Comparison of ENCODE assay signal across 17 cellular contexts in the genomic region with DNA sequence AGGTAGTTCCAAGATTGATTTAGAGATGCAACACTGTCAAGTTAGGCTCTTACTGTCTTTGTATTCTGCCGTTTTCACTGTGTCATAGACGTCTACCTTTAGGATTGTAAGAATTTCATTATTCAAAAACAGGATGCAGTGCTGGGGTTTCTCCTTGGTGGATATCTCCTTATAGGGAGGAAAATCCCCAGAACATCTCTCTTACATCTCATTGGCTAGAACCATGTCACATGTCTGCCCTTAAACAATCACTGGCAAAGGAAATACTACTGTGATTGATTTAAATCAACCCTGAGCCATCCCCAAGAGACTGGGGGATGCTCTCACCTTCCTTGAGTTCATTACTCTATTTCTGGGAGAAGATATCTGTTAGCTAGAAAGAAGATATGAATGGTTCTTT. TPM values are rescaled to one million over a fixed set of nuclear protein-coding genes. Genes with fewer than 3 reads are reported as not detected.
DNase-seq lines count a peak whose midpoint lies in the region; ATAC-seq, FAIRE-seq and TF ChIP-seq lines count a peak whose summit lies in the region.
"Had no signal": no experiment of that assay in that cellular context is flagged by ENCODE, and none has a peak within 500 bp of the region (broad histone marks: within the 10 kb centered on the region; RNA-seq: fewer than 3 reads in every experiment).

No MANE protein-coding gene starts in this region.

- H3K27me3 Mint-ChIP-seq in activated T-cell treated with anti-CD3 and anti-CD28 coated beads, Interleukin-2, amount 50 U/mL, for 72 hours (ENCODE audit: low read depth) = no peaks in the 10 kb centered on the region
- no peaks in the 10 kb centered on the region for H3K27me3 Mint-ChIP-seq in activated T-cell treated with anti-CD3 and anti-CD28 coated beads, Interleukin-2, amount 50 U/mL, for 4 hours (ENCODE audit: low read depth)
- no peaks in the 10 kb centered on the region for H3K27me3 Mint-ChIP-seq in GM23338 (ENCODE audit: insufficient read depth, low read depth, poor library complexity)
- H3K27me3 Mint-ChIP-seq: CD4-positive, alpha-beta T cell had no signal

- no peak overlapping the region for H3K4me3 Mint-ChIP-seq in activated T-cell treated with anti-CD3 and anti-CD28 coated beads, Interleukin-2, amount 50 U/mL, for 72 hours
- no peak overlapping the region for H3K4me3 Mint-ChIP-seq in activated T-cell treated with anti-CD3 and anti-CD28 coated beads, Interleukin-2, amount 50 U/mL, for 4 hours
- no peak overlapping the region for H3K4me3 Mint-ChIP-seq in GM23338
- H3K4me3 Mint-ChIP-seq: CD4-positive, alpha-beta T cell had no signal

- peaks cover 6% of the 10 kb centered on the region; the same call in 1 of the 2 replicates for H3K4me1 ChIP-seq in GM23338 (ENCODE audit: insufficient read depth)
- no peaks in the 10 kb centered on the region; a peak in 2 of 5 replicates for H3K4me1 ChIP-seq in K562 (replicated peaks in 1 of 2; ENCODE audit: control insufficient read depth in 2 of 2, insufficient read depth in 2 of 2, low read length in 2 of 2)
- H3K4me1 ChIP-seq: BLaER1 treated with 17β-estradiol and CSF1 and Interleukin-3, amounts not matched to agents 10 nM and 100 nM had no signal

- BruUV-seq in K562 (replicated peaks; lab: Mats Ljungman, UMichigan) = no TSS peak

- peak; percentile 6 for FAIRE-seq in K562 (lab: Jason Lieb, UNC)

- H3K27ac Mint-ChIP-seq in activated T-cell treated with anti-CD3 and anti-CD28 coated beads, Interleukin-2, amount 50 U/mL, for 72 hours = peak overlapping the region; percentile 84
- peak overlapping the region; percentile 63; the same call in 1 of the 2 replicates for H3K27ac Mint-ChIP-seq in GM23338
- H3K27ac Mint-ChIP-seq: CD4-positive, alpha-beta T cell had no signal

- intact Hi-C loops in K562 (cut with micrococcal nuclease) = no loop called here

- CTCF ChIA-PET in K562 (lab: Yijun Ruan, JAX; ENCODE audit: low intra/inter-chr PET ratio) = no interaction called here

- no peaks in the 10 kb centered on the region for H3F3A ChIP-seq in GM23338 (replicated peaks; ENCODE audit: low read depth)
- no peaks in the 10 kb centered on the region for H3F3A ChIP-seq in neural cell (ENCODE audit: insufficient read depth, low read length, poor library complexity, severe bottlenecking)

- TF ChIP-seq POLR2A in K562 (conservative IDR thresholded peaks at IDR 0.05) = no peak

- no peaks in the 10 kb centered on the region for H3K9me3 Mint-ChIP-seq in activated T-cell treated with anti-CD3 and anti-CD28 coated beads, Interleukin-2, amount 50 U/mL, for 72 hours
- H3K9me3 Mint-ChIP-seq in activated T-cell treated with anti-CD3 and anti-CD28 coated beads, Interleukin-2, amount 50 U/mL, for 4 hours = no peaks in the 10 kb centered on the region
- H3K9me3 Mint-ChIP-seq in GM23338 = no peaks in the 10 kb centered on the region
- H3K9me3 Mint-ChIP-seq: CD4-positive, alpha-beta T cell had no signal

- no peaks in the 10 kb centered on the region for H3K9me1 ChIP-seq in K562 (ENCODE audit: control insufficient read depth, insufficient read depth, low read length)

- no peak for DNase-seq in activated T-cell treated with anti-CD3 and anti-CD28 coated beads, Interleukin-2, amount 50 U/mL, for 72 hours
- DNase-seq in activated T-cell treated with anti-CD3 and anti-CD28 coated beads, Interleukin-2, amount 50 U/mL, for 4 hours = no peak
- DNase-seq in GM23338 (ENCODE audit: low spot score) (peak; percentile 34), K562 (ENCODE audit: extremely low read depth in 1 of 4, low spot score in 3 of 4) (peak in 2 of 4 experiments; percentile 17 to 23), HPDE6-E6E7 (ENCODE audit: extremely low spot score) (no peak), T-helper 9 cell (no peak)
- DNase-seq: 8988T; ACHN; Calu3; CD4-positive, alpha-beta T cell; DMS 273 treated with DMSO at 0.1 percent for 48 hours; GOT3 had no signal

- no peaks in the 10 kb centered on the region for H3K36me3 ChIP-seq in GM23338 (ENCODE audit: insufficient read depth)
- H3K36me3 ChIP-seq in K562 (ENCODE audit: control insufficient read depth, insufficient read depth, low read length) = peaks cover 23% of the 10 kb centered on the region; the same call in 2 of the 3 replicates
- no peaks in the 10 kb centered on the region for H3K36me3 ChIP-seq in neural cell (ENCODE audit: insufficient read depth, low read length)

- no peak overlapping the region for H3K4me2 ChIP-seq in GM23338
- H3K4me2 ChIP-seq in K562 (ENCODE audit: insufficient read depth, low read length) = no peak overlapping the region
- H3K4me2 ChIP-seq in neural cell (ENCODE audit: low read length) = no peak overlapping the region
- H3K4me2 ChIP-seq: BLaER1 treated with 17β-estradiol and CSF1 and Interleukin-3, amounts not matched to agents 10 nM and 100 nM had no signal

- in situ Hi-C loops in K562 (cut with MboI) = no loop called here

- H3K4me1 Mint-ChIP-seq in activated T-cell treated with anti-CD3 and anti-CD28 coated beads, Interleukin-2, amount 50 U/mL, for 72 hours (ENCODE audit: low read depth) = peaks cover 50% of the 10 kb centered on the region
- H3K4me1 Mint-ChIP-seq in activated T-cell treated with anti-CD3 and anti-CD28 coated beads, Interleukin-2, amount 50 U/mL, for 4 hours (ENCODE audit: low read depth) = peaks cover 27% of the 10 kb centered on the region
- peaks cover 31% of the 10 kb centered on the region for H3K4me1 Mint-ChIP-seq in GM23338

- peaks cover 0 to 3% of the 10 kb centered on the region in 2 donors for H3K36me3 Mint-ChIP-seq in activated T-cell treated with anti-CD3 and anti-CD28 coated beads, Interleukin-2, amount 50 U/mL, for 72 hours (ENCODE audit: insufficient read depth in 2 of 2)
- peaks cover 15% of the 10 kb centered on the region for H3K36me3 Mint-ChIP-seq in activated T-cell treated with anti-CD3 and anti-CD28 coated beads, Interleukin-2, amount 50 U/mL, for 4 hours (ENCODE audit: insufficient read depth)
- peaks cover 6% of the 10 kb centered on the region; the same call in 1 of the 3 replicates for H3K36me3 Mint-ChIP-seq in GM23338 (ENCODE audit: low read depth)

- H2AFZ ChIP-seq in GM23338 = no peak overlapping the region
- no peak overlapping the region for H2AFZ ChIP-seq in K562 (ENCODE audit: low read depth, low read length)
- H2AFZ ChIP-seq in neural cell (ENCODE audit: low read depth, low read length) = no peak overlapping the region

- H3K79me2 ChIP-seq in GM23338 (replicated peaks; ENCODE audit: insufficient read depth) (peaks cover 78% of the 10 kb centered on the region), K562 (ENCODE audit: control insufficient read depth, insufficient read depth, low read length) (peaks cover 58% of the 10 kb centered on the region), neural cell (replicated peaks; ENCODE audit: insufficient read depth, low read length) (peaks cover 50% of the 10 kb centered on the region)

- no peak overlapping the region for H3K27ac ChIP-seq in GM23338 (ENCODE audit: low read depth)
- H3K27ac ChIP-seq in K562 (ENCODE audit: extremely low read depth, low read depth, low read length) = no peak overlapping the region
- H3K27ac ChIP-seq in neural cell (ENCODE audit: low read length) = peak overlapping the region; percentile 38
- H3K27ac ChIP-seq: BLaER1 treated with 17β-estradiol and CSF1 and Interleukin-3, amounts not matched to agents 10 nM and 100 nM had no signal

- 73% methylated on average over 2 of the region's 2 CpGs for WGBS in K562 (ENCODE audit: insufficient coverage, low coverage, missing lambda C conversion rate)

- peaks cover 12% of the 10 kb centered on the region for H4K20me1 ChIP-seq in GM23338 (replicated peaks; ENCODE audit: insufficient read depth)
- H4K20me1 ChIP-seq in K562 (replicated peaks; ENCODE audit: control insufficient read depth, insufficient read depth, low read length) = no peaks in the 10 kb centered on the region
- H4K20me1 ChIP-seq in neural cell (ENCODE audit: insufficient read depth) = no peaks in the 10 kb centered on the region

- H3K27me3 ChIP-seq in GM23338 (ENCODE audit: insufficient read depth) (no peaks in the 10 kb centered on the region), K562 (ENCODE audit: control insufficient read depth in 2 of 2, insufficient read depth in 2 of 2, low read length in 2 of 2) (no peaks in the 10 kb centered on the region), neural cell (ENCODE audit: insufficient read depth, low read depth, low read length) (no peaks in the 10 kb centered on the region)
- H3K27me3 ChIP-seq: BLaER1 treated with 17β-estradiol and CSF1 and Interleukin-3, amounts not matched to agents 10 nM and 100 nM had no signal

- H3K9me2 ChIP-seq in GM23338 (ENCODE audit: insufficient read depth) (no peaks in the 10 kb centered on the region), neural cell (ENCODE audit: insufficient read depth, low read length) (no peaks in the 10 kb centered on the region)

- TF ChIP-seq EP300 in K562 (IDR thresholded peaks at IDR 0.05; ENCODE audit: low read length) (no peak), neural cell (conservative IDR thresholded peaks at IDR 0.05; ENCODE audit: poor library complexity, severe bottlenecking) (no peak)

- no peak overlapping the region for H3K9ac ChIP-seq in K562 (ENCODE audit: insufficient read depth in 1 of 2, low read depth in 2 of 2, low read length in 2 of 2)
- no peak overlapping the region for H3K9ac ChIP-seq in neural cell (ENCODE audit: low read length)
- H3K9ac ChIP-seq: BLaER1 treated with 17β-estradiol and CSF1 and Interleukin-3, amounts not matched to agents 10 nM and 100 nM had no signal

- no peak for ATAC-seq in activated T-cell treated with anti-CD3 and anti-CD28 coated beads, Interleukin-2, amount 50 U/mL, for 72 hours (replicated peaks in 1 of 2)
- ATAC-seq in activated T-cell treated with anti-CD3 and anti-CD28 coated beads, Interleukin-2, amount 50 U/mL, for 4 hours = no peak
- peak; percentile 72 for ATAC-seq in GM23338
- ATAC-seq in K562 = no peak
- no peak for ATAC-seq in esophagus mucosa
- ATAC-seq: HCT116 had no signal

- no peak overlapping the region for H3K4me3 ChIP-seq in GM23338
- no peak overlapping the region for H3K4me3 ChIP-seq in K562
- H3K4me3 ChIP-seq in neural cell (ENCODE audit: low read length) = no peak overlapping the region
- H3K4me3 ChIP-seq: BLaER1 treated with 17β-estradiol and CSF1 and Interleukin-3, amounts not matched to agents 10 nM and 100 nM had no signal

- no peaks in the 10 kb centered on the region for H3K9me3 ChIP-seq in K562 (replicated peaks; ENCODE audit: control insufficient read depth, insufficient read depth, low read depth, low read length)
- no peaks in the 10 kb centered on the region for H3K9me3 ChIP-seq in neural cell (ENCODE audit: low read length)

- POLR2A ChIA-PET in K562 (lab: Yijun Ruan, JAX) = interaction anchor here (2.5 to 9.1 kb wide), 3 partner anchors 9 to 12 kb away, joined by 9 to 118 read pairs (median 22); a partner anchor contains a TSS

- no peak for TF ChIP-seq RAD21 in K562 (CRISPR knock-in tag; conservative IDR thresholded peaks at IDR 0.05 in 1 of 2, IDR thresholded peaks at IDR 0.05 in 1 of 2)
- TF ChIP-seq RAD21 in neural cell (conservative IDR thresholded peaks at IDR 0.05) = no peak

- no peak for TF ChIP-seq CTCF in GM23338 (conservative IDR thresholded peaks at IDR 0.05; ENCODE audit: low read depth in 2 of 2)
- TF ChIP-seq CTCF in K562 (IDR thresholded peaks at IDR 0.05 in 2 of 3, conservative IDR thresholded peaks at IDR 0.05 in 1 of 3; ENCODE audit: insufficient read depth in 2 of 3, low read depth in 1 of 3, low read length in 3 of 3) = no peak
- TF ChIP-seq CTCF in neural cell (IDR thresholded peaks at IDR 0.05; ENCODE audit: poor library complexity, severe bottlenecking) = no peak

RNA-seq across cellular contexts. Expression of a gene that starts 10.9 kb away (rescaled TPM):
- total RNA-seq in activated T-cell treated with anti-CD3 and anti-CD28 coated beads, Interleukin-2, amount 50 U/mL, for 72 hours = 100 to 1,000 TPM; 145 to 191 TPM
- 100 to 1,000 TPM; 262 to 285 (median 277) TPM for total RNA-seq in activated T-cell treated with anti-CD3 and anti-CD28 coated beads, Interleukin-2, amount 50 U/mL, for 4 hours
- total RNA-seq in GM23338 (2014; rRNA removed; shearing (Covaris generic)) = 308 and 321 TPM in 2 replicates
- polyA plus RNA-seq in GM23338 (2016; fragmentation: Nextera tagmentation; extraction: Ambion mirVana) (194 and 212 TPM in 2 replicates), K562 (2011; rRNA removed) (292 and 294 TPM in 2 replicates), K562 (2014; fragmentation: Illumina TruSeq; extraction: Trizol) (185 and 213 TPM in 2 replicates), K562 (2014; fragmentation: Nextera tagmentation; extraction: Ambion mirVana) (100 to 1,000 TPM; 104 to 170 TPM), K562 (2014; rRNA removed) (224 and 265 TPM in 2 replicates), neural cell (569 and 630 TPM in 2 replicates)
- 264 and 677 TPM in 2 replicates for total RNA-seq in K562 (2011; cell fraction: chromatin; rRNA removed; ENCODE audit: low replicate concordance)
- 127 and 179 TPM in 2 replicates for total RNA-seq in K562 (2011; cell fraction: nucleolus; rRNA removed)
- 251 and 332 TPM in 2 replicates for total RNA-seq in K562 (2011; cell fraction: nucleoplasm; rRNA removed)
- total RNA-seq in K562 (2014; rRNA removed) (182 and 192 TPM in 2 replicates), K562 (2014; rRNA removed; fragmentation: Illumina TruSeq; extraction: Trizol) (253 and 279 TPM in 2 replicates), K562 (2015; rRNA removed; fragmentation: Illumina TruSeq; extraction: Trizol) (234 and 254 TPM in 2 replicates), K562 (2021) (195 and 199 TPM in 2 replicates), esophagus mucosa (41.9 TPM)
- 136 and 194 TPM in 2 replicates for polyA plus RNA-seq in K562 (2011; cell fraction: cytosol; rRNA removed)
- 763 and 1,195 TPM in 2 replicates for polyA plus RNA-seq in K562 (2011; cell fraction: nucleus; rRNA removed)
- 143 and 152 TPM in 2 replicates for polyA plus RNA-seq in K562 (2012)
- polyA minus RNA-seq in K562 (2011; rRNA and poly(A)+ RNA removed) = 304 and 320 TPM in 2 replicates
- polyA minus RNA-seq in K562 (2011; cell fraction: cytosol; rRNA and poly(A)+ RNA removed) = 101 and 114 TPM in 2 replicates
- 359 and 608 TPM in 2 replicates for polyA minus RNA-seq in K562 (2011; cell fraction: nucleus; rRNA and poly(A)+ RNA removed)
- polyA minus RNA-seq in neural cell = 465 and 535 TPM in 2 replicates

RNA-seq across cellular contexts. Expression of a gene that starts 15.0 kb away (rescaled TPM):
- 10 to 100 TPM in 1 of 2 donors, 1 to 10 TPM in 1; 9.6 to 14.0 TPM for total RNA-seq in activated T-cell treated with anti-CD3 and anti-CD28 coated beads, Interleukin-2, amount 50 U/mL, for 72 hours
- 1 to 10 TPM; 5.4 to 6.6 (median 5.5) TPM for total RNA-seq in activated T-cell treated with anti-CD3 and anti-CD28 coated beads, Interleukin-2, amount 50 U/mL, for 4 hours
- total RNA-seq in GM23338 (2014; rRNA removed; shearing (Covaris generic)) = 12.9 and 14.1 TPM in 2 replicates
- polyA plus RNA-seq in GM23338 (2016; fragmentation: Nextera tagmentation; extraction: Ambion mirVana) (8.2 and 12.4 TPM in 2 replicates), K562 (2011; rRNA removed) (15.2 and 23.5 TPM in 2 replicates), K562 (2014; fragmentation: Illumina TruSeq; extraction: Trizol) (16.5 and 17.5 TPM in 2 replicates), K562 (2014; fragmentation: Nextera tagmentation; extraction: Ambion mirVana) (10 to 100 TPM; 18.3 to 27.7 TPM), K562 (2014; rRNA removed) (15.3 and 20.7 TPM in 2 replicates), neural cell (39.4 and 42.2 TPM in 2 replicates)
- 20.6 and 59.9 TPM in 2 replicates for total RNA-seq in K562 (2011; cell fraction: chromatin; rRNA removed; ENCODE audit: low replicate concordance)
- total RNA-seq in K562 (2011; cell fraction: nucleolus; rRNA removed) = 16.6 and 21.7 TPM in 2 replicates
- total RNA-seq in K562 (2011; cell fraction: nucleoplasm; rRNA removed) = 45.6 and 71.6 TPM in 2 replicates
- total RNA-seq in K562 (2014; rRNA removed) (8.5 and 13.2 TPM in 2 replicates), K562 (2014; rRNA removed; fragmentation: Illumina TruSeq; extraction: Trizol) (22.5 and 33.2 TPM in 2 replicates), K562 (2015; rRNA removed; fragmentation: Illumina TruSeq; extraction: Trizol) (18.2 and 19.8 TPM in 2 replicates), K562 (2021) (17.8 and 20.5 TPM in 2 replicates), esophagus mucosa (11.3 TPM)
- 1.8 and 5.4 TPM in 2 replicates for polyA plus RNA-seq in K562 (2011; cell fraction: cytosol; rRNA removed)
- polyA plus RNA-seq in K562 (2011; cell fraction: nucleus; rRNA removed) = 6.4 and 7.9 TPM in 2 replicates
- 11.4 and 15.5 TPM in 2 replicates for polyA plus RNA-seq in K562 (2012)
- polyA minus RNA-seq in K562 (2011; rRNA and poly(A)+ RNA removed) = 32.3 and 45.6 TPM in 2 replicates
- polyA minus RNA-seq in K562 (2011; cell fraction: cytosol; rRNA and poly(A)+ RNA removed) = 9.8 and 10.6 TPM in 2 replicates
- 19.0 and 37.7 TPM in 2 replicates for polyA minus RNA-seq in K562 (2011; cell fraction: nucleus; rRNA and poly(A)+ RNA removed)
- 42.1 and 46.3 TPM in 2 replicates for polyA minus RNA-seq in neural cell

RNA-seq across cellular contexts. Expression of a gene that starts 56.0 kb away (rescaled TPM):
- total RNA-seq in activated T-cell treated with anti-CD3 and anti-CD28 coated beads, Interleukin-2, amount 50 U/mL, for 72 hours = under 1 TPM; 0.32 to 0.62 TPM
- under 1 TPM in 2 of 3 donors, not detected in 1; 0.11 to 0.35 TPM for total RNA-seq in activated T-cell treated with anti-CD3 and anti-CD28 coated beads, Interleukin-2, amount 50 U/mL, for 4 hours
- 1.5 and 2.7 TPM in 2 replicates for total RNA-seq in GM23338 (2014; rRNA removed; shearing (Covaris generic))
- polyA plus RNA-seq in GM23338 (2016; fragmentation: Nextera tagmentation; extraction: Ambion mirVana) (1.2 and 2.6 TPM in 2 replicates), K562 (2011; rRNA removed) (0.04 TPM in 1 of 2 replicates, not detected in the other), K562 (2014; fragmentation: Illumina TruSeq; extraction: Trizol) (not detected in 2 replicates), K562 (2014; fragmentation: Nextera tagmentation; extraction: Ambion mirVana) (under 1 TPM in 1 of 2 experiments, not detected in 1; 0.01 TPM), K562 (2014; rRNA removed) (not detected in 2 replicates), neural cell (0.72 and 1.3 TPM in 2 replicates)
- not detected in 2 replicates for total RNA-seq in K562 (2011; cell fraction: chromatin; rRNA removed; ENCODE audit: low replicate concordance)
- not detected in 2 replicates for total RNA-seq in K562 (2011; cell fraction: nucleolus; rRNA removed)
- total RNA-seq in K562 (2011; cell fraction: nucleoplasm; rRNA removed) = not detected in 2 replicates
- total RNA-seq in K562 (2014; rRNA removed) (0.05 TPM in 1 of 2 replicates, not detected in the other), K562 (2014; rRNA removed; fragmentation: Illumina TruSeq; extraction: Trizol) (0.04 and 0.06 TPM in 2 replicates), K562 (2015; rRNA removed; fragmentation: Illumina TruSeq; extraction: Trizol) (0.04 and 0.08 TPM in 2 replicates), K562 (2021) (0.04 TPM in 2 replicates), esophagus mucosa (1.8 TPM)
- polyA plus RNA-seq in K562 (2011; cell fraction: cytosol; rRNA removed) = not detected in 2 replicates
- not detected in 2 replicates for polyA plus RNA-seq in K562 (2011; cell fraction: nucleus; rRNA removed)
- polyA plus RNA-seq in K562 (2012) = 0.04 TPM in 1 of 2 replicates, not detected in the other
- not detected in 2 replicates for polyA minus RNA-seq in K562 (2011; rRNA and poly(A)+ RNA removed)
- polyA minus RNA-seq in K562 (2011; cell fraction: cytosol; rRNA and poly(A)+ RNA removed) = not detected in 2 replicates
- not detected in 2 replicates for polyA minus RNA-seq in K562 (2011; cell fraction: nucleus; rRNA and poly(A)+ RNA removed)
- 0.58 and 0.73 TPM in 2 replicates for polyA minus RNA-seq in neural cell
- total RNA-seq: CD4-positive, alpha-beta T cell; G401 had no signal
